In genomic region chrX:123173833-123174232, GRCh38 we compare ENCODE assay signal across 13 cellular contexts. TPM values are rescaled to one million over a fixed set of nuclear protein-coding genes. Genes with fewer than 3 reads are reported as not detected.
DNase-seq lines count a peak whose midpoint lies in the region; ATAC-seq, FAIRE-seq and TF ChIP-seq lines count a peak whose summit lies in the region.
"Had no signal": no experiment of that assay in that cellular context is flagged by ENCODE, and none has a peak within 500 bp of the region (broad histone marks: within the 10 kb centered on the region; RNA-seq: fewer than 3 reads in every experiment).

No MANE protein-coding gene starts in this region.

- peak in 4 of 6 experiments; percentile 24 to 35 (median 32) for TF ChIP-seq CTCF in adrenal gland (IDR thresholded peaks at IDR 0.05)
- peak; percentile 13 to 43 (median 28) for TF ChIP-seq CTCF in right lobe of liver (IDR thresholded peaks at IDR 0.05)

- H3K4me1 ChIP-seq in adrenal gland (replicated peaks in 1 of 2), result no peaks in the 10 kb centered on the region
- no peaks in the 10 kb centered on the region for H3K4me1 ChIP-seq in right lobe of liver
- H3K4me1 ChIP-seq: tibial artery had no signal

- FAIRE-seq in GM12892 (lab: Jason Lieb, UNC), result peak; percentile 50
- FAIRE-seq: G401.6 had no signal

- ATAC-seq in right lobe of liver, result peak in 3 of 4 donors; percentile 20 to 58 (median 57)
- ATAC-seq in GM18502 (IDR thresholded peaks at IDR 0.05; ENCODE audit: poor library complexity, unreplicated experiment), result no peak

- no peaks in the 10 kb centered on the region for H3K9me3 ChIP-seq in adrenal gland (replicated peaks in 1 of 3)
- H3K9me3 ChIP-seq in right lobe of liver, result no peaks in the 10 kb centered on the region
- H3K9me3 ChIP-seq: tibial artery had no signal

- no peak for DNase-seq in GM12892 (ENCODE audit: insufficient read length)
- peak; percentile 31 for DNase-seq in KBM-7
- no peak for DNase-seq in adrenal gland
- DNase-seq in right lobe of liver, result no peak
- DNase-seq in stimulated activated CD4-positive, alpha-beta T cell treated with anti-CD3 and anti-CD28 coated beads, Interleukin-2, amount 100 ng/mL, for 24 hours, result no peak
- DNase-seq in iPS-NIHi11 (ENCODE audit: low spot score), result no peak
- DNase-seq in effector CD4-positive, alpha-beta T cell, result no peak
- DNase-seq: cerebellar nuclear complex; NCI-H1417 treated with DMSO at 0.1 percent for 48 hours; stimulated activated CD4-positive, alpha-beta T cell treated with anti-CD3 and anti-CD28 coated beads, Interleukin-2, amount 100 ng/mL, for 48 hours; tibial artery had no signal

- H3K4me3 ChIP-seq in adrenal gland (no peak overlapping the region), right lobe of liver (no peak overlapping the region)
- H3K4me3 ChIP-seq: tibial artery had no signal

- intact Hi-C loops in adrenal gland (cut with DNase I), result loop anchor here in 1 of 2 donors (10.0 kb wide), 1 partner anchor 241 kb away; no protein-coding TSS in a partner anchor
- intact Hi-C loops in right lobe of liver (cut with DNase I), result no loop called here

- TF ChIP-seq POLR2A in GM12892 (IDR thresholded peaks at IDR 0.05; ENCODE audit: low read depth, low read length), result no peak
- no peak for TF ChIP-seq POLR2A in adrenal gland (IDR thresholded peaks at IDR 0.05)
- TF ChIP-seq POLR2A in right lobe of liver (IDR thresholded peaks at IDR 0.05), result no peak

- H3K27ac ChIP-seq in adrenal gland (no peak overlapping the region), right lobe of liver (no peak overlapping the region)
- H3K27ac ChIP-seq: tibial artery had no signal

- in situ Hi-C loops in KBM-7 (cut with MboI; ENCODE audit: low pct_unique_long_range_greater_than_20kb, low sequenced_read_pairs), result no loop called here

- no peaks in the 10 kb centered on the region for H3K36me3 ChIP-seq in adrenal gland (replicated peaks in 1 of 2)
- no peaks in the 10 kb centered on the region for H3K36me3 ChIP-seq in right lobe of liver
- H3K36me3 ChIP-seq: tibial artery had no signal

- 23 to 48% (median 37%) methylated on average over 1 of the region's 1 CpG for WGBS in adrenal gland, 4 donors
- 25% methylated on average over 1 of the region's 1 CpG for WGBS in right lobe of liver (ENCODE audit: insufficient coverage, low coverage, low lambda C conversion rate, missing lambda C conversion rate)

- H3K27me3 ChIP-seq in adrenal gland (no peaks in the 10 kb centered on the region), right lobe of liver (no peaks in the 10 kb centered on the region)
- H3K27me3 ChIP-seq: tibial artery had no signal

RNA-seq across cellular contexts. Expression of gene GRIA3, which starts 10.2 kb away (rescaled TPM):
- 7.0 TPM for polyA plus RNA-seq in GM12892 (2012; ENCODE audit: missing spikeins)
- 10 to 100 TPM in 7 of 8 donors, 1 to 10 TPM in 1; 9.1 to 51.9 (median 24.2) TPM for total RNA-seq in adrenal gland
- polyA plus RNA-seq in adrenal gland, result 10 to 100 TPM; 14.7 to 30.2 (median 15.0) TPM
- 1 to 10 TPM in 5 of 6 experiments, under 1 TPM in 1; 0.93 to 6.4 (median 4.1) TPM for total RNA-seq in right lobe of liver
